ENCODE assay signal across 2 cellular contexts in the genomic region with DNA sequence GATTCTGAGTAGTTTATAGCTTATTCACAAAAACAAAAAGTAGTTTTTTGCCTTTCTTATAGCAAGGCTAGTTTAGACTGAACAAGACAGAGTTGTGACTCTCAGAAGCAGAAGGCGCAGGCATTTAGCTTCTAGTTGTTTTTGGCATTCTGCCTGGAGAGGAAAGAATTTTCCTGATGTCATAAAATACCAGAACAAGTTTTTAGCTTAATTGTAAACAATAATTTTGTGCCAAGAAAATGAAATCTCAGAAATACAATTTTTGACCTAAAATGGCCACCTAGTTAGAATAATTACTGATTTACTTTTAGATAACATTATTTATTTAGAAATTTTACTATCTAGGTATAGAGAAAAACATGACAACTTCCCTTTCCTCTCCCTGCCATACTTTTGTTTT.
TF ChIP-seq lines count a peak whose summit lies in the region.

No MANE protein-coding gene starts in this region.

TF ChIP-seq in HEK293, 187 proteins besides CTCF, POLR2A, EP300 and RAD21 (continued from another document and continues in another):
- TF ChIP-seq, protein P1, sequence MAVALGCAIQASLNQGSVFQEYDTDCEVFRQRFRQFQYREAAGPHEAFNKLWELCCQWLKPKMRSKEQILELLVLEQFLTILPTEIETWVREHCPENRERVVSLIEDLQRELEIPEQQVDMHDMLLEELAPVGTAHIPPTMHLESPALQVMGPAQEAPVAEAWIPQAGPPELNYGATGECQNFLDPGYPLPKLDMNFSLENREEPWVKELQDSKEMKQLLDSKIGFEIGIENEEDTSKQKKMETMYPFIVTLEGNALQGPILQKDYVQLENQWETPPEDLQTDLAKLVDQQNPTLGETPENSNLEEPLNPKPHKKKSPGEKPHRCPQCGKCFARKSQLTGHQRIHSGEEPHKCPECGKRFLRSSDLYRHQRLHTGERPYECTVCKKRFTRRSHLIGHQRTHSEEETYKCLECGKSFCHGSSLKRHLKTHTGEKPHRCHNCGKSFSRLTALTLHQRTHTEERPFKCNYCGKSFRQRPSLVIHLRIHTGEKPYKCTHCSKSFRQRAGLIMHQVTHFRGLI (tag by site-specific recombination; IDR thresholded peaks at IDR 0.05), result peak; percentile 43; the same call in 1 of the 2 replicates
- no peak for TF ChIP-seq ZNF140 (tag by site-specific recombination; IDR thresholded peaks at IDR 0.05)
- no peak for TF ChIP-seq ZNF768 (tag by site-specific recombination; IDR thresholded peaks at IDR 0.05)
- TF ChIP-seq YY1 (tag by site-specific recombination; IDR thresholded peaks at IDR 0.05), result 0 out of 2 replicates have a peak, but pooled peaks have one; percentile 13
- no peak for TF ChIP-seq ZNF777 (tag by site-specific recombination; IDR thresholded peaks at IDR 0.05; ENCODE audit: borderline replicate concordance)
- no peak for TF ChIP-seq ZNF416 (tag by site-specific recombination; IDR thresholded peaks at IDR 0.05)
- no peak for TF ChIP-seq ZNF114 (tag by site-specific recombination; IDR thresholded peaks at IDR 0.05)
- TF ChIP-seq, protein P2, sequence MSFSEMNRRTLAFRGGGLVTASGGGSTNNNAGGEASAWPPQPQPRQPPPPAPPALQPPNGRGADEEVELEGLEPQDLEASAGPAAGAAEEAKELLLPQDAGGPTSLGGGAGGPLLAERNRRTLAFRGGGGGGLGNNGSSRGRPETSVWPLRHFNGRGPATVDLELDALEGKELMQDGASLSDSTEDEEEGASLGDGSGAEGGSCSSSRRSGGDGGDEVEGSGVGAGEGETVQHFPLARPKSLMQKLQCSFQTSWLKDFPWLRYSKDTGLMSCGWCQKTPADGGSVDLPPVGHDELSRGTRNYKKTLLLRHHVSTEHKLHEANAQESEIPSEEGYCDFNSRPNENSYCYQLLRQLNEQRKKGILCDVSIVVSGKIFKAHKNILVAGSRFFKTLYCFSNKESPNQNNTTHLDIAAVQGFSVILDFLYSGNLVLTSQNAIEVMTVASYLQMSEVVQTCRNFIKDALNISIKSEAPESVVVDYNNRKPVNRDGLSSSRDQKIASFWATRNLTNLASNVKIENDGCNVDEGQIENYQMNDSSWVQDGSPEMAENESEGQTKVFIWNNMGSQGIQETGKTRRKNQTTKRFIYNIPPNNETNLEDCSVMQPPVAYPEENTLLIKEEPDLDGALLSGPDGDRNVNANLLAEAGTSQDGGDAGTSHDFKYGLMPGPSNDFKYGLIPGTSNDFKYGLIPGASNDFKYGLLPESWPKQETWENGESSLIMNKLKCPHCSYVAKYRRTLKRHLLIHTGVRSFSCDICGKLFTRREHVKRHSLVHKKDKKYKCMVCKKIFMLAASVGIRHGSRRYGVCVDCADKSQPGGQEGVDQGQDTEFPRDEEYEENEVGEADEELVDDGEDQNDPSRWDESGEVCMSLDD (tag by site-specific recombination; IDR thresholded peaks at IDR 0.05), result no peak
- no peak for TF ChIP-seq ZNF544 (tag by site-specific recombination; IDR thresholded peaks at IDR 0.05)
- TF ChIP-seq ZFP3 (tag by site-specific recombination; IDR thresholded peaks at IDR 0.05; ENCODE audit: low read depth), result no peak
- no peak for TF ChIP-seq REPIN1 (tag by site-specific recombination; IDR thresholded peaks at IDR 0.05; ENCODE audit: low read depth)
- 0 out of 2 replicates have a peak, but pooled peaks have one; percentile 43 for TF ChIP-seq ZXDB (tag by site-specific recombination; IDR thresholded peaks at IDR 0.05)
- TF ChIP-seq, protein P3, sequence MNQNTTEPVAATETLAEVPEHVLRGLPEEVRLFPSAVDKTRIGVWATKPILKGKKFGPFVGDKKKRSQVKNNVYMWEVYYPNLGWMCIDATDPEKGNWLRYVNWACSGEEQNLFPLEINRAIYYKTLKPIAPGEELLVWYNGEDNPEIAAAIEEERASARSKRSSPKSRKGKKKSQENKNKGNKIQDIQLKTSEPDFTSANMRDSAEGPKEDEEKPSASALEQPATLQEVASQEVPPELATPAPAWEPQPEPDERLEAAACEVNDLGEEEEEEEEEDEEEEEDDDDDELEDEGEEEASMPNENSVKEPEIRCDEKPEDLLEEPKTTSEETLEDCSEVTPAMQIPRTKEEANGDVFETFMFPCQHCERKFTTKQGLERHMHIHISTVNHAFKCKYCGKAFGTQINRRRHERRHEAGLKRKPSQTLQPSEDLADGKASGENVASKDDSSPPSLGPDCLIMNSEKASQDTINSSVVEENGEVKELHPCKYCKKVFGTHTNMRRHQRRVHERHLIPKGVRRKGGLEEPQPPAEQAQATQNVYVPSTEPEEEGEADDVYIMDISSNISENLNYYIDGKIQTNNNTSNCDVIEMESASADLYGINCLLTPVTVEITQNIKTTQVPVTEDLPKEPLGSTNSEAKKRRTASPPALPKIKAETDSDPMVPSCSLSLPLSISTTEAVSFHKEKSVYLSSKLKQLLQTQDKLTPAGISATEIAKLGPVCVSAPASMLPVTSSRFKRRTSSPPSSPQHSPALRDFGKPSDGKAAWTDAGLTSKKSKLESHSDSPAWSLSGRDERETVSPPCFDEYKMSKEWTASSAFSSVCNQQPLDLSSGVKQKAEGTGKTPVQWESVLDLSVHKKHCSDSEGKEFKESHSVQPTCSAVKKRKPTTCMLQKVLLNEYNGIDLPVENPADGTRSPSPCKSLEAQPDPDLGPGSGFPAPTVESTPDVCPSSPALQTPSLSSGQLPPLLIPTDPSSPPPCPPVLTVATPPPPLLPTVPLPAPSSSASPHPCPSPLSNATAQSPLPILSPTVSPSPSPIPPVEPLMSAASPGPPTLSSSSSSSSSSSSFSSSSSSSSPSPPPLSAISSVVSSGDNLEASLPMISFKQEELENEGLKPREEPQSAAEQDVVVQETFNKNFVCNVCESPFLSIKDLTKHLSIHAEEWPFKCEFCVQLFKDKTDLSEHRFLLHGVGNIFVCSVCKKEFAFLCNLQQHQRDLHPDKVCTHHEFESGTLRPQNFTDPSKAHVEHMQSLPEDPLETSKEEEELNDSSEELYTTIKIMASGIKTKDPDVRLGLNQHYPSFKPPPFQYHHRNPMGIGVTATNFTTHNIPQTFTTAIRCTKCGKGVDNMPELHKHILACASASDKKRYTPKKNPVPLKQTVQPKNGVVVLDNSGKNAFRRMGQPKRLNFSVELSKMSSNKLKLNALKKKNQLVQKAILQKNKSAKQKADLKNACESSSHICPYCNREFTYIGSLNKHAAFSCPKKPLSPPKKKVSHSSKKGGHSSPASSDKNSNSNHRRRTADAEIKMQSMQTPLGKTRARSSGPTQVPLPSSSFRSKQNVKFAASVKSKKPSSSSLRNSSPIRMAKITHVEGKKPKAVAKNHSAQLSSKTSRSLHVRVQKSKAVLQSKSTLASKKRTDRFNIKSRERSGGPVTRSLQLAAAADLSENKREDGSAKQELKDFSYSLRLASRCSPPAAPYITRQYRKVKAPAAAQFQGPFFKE (tag by site-specific recombination; IDR thresholded peaks at IDR 0.05; ENCODE audit: borderline replicate concordance), result no peak
- TF ChIP-seq ZBTB20 (tag by site-specific recombination; IDR thresholded peaks at IDR 0.05), result no peak

TF ChIP-seq in SK-N-SH treated with all-trans-retinoic acid at 6 μM for 48 hours, 23 proteins besides CTCF, POLR2A, EP300 and RAD21 (continued from another document):
- TF ChIP-seq, protein P4, sequence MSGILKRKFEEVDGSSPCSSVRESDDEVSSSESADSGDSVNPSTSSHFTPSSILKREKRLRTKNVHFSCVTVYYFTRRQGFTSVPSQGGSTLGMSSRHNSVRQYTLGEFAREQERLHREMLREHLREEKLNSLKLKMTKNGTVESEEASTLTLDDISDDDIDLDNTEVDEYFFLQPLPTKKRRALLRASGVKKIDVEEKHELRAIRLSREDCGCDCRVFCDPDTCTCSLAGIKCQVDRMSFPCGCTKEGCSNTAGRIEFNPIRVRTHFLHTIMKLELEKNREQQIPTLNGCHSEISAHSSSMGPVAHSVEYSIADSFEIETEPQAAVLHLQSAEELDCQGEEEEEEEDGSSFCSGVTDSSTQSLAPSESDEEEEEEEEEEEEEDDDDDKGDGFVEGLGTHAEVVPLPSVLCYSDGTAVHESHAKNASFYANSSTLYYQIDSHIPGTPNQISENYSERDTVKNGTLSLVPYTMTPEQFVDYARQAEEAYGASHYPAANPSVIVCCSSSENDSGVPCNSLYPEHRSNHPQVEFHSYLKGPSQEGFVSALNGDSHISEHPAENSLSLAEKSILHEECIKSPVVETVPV (CRISPR knock-in tag; IDR thresholded peaks at IDR 0.05), result no peak
- TF ChIP-seq, protein P5, sequence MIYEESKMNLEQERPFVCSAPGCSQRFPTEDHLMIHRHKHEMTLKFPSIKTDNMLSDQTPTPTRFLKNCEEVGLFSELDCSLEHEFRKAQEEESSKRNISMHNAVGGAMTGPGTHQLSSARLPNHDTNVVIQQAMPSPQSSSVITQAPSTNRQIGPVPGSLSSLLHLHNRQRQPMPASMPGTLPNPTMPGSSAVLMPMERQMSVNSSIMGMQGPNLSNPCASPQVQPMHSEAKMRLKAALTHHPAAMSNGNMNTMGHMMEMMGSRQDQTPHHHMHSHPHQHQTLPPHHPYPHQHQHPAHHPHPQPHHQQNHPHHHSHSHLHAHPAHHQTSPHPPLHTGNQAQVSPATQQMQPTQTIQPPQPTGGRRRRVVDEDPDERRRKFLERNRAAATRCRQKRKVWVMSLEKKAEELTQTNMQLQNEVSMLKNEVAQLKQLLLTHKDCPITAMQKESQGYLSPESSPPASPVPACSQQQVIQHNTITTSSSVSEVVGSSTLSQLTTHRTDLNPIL (CRISPR knock-in tag; IDR thresholded peaks at IDR 0.05; ENCODE audit: low read depth), result peak; percentile 74
- TF ChIP-seq ESRRG (CRISPR knock-in tag; IDR thresholded peaks at IDR 0.05), result no peak
- no peak for TF ChIP-seq SNAI2 (CRISPR knock-in tag; IDR thresholded peaks at IDR 0.05)
